In the genomic region with DNA sequence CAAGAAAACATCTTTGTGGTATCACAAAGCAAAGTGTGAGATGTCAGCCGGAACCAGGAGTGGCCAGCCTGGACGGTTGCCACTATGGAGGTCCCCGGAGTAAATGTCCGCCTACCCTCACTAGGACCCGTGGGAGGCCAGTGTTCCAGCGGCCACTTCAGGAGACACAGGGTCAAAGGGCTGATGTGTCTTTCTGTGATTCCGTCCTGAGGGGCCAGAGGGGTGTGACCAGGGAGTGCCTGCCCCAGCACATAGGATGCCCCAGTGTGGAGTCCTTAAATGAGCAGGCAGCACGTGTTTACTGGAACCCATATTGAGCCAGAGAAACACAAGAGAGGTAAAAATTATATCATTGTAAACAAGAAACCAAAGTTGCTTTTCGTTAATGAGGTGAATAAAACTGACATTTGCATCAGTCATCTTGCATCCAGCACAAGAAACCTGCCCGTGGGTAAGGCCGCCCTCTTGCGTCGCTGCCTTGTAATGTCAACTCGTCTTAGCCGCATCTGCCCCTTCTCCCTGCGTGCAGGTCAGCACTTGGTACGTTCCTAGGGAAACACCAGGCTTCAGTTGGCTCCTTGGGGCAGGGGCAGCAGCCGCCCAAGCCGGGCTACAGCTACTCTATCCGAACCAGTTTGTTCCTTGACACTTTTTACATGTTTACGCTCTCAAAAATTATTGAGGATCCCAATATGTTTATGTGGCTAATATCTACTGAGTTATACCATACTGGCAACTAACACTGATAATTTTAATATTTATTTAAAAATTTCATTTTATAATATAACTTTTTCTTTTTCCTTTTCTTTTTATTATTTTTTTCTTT, we compare ENCODE assay signal across 8 cellular contexts. TPM values are rescaled to one million over a fixed set of nuclear protein-coding genes. Genes with fewer than 3 reads are reported as not detected.
DNase-seq lines count a peak whose midpoint lies in the region; ATAC-seq lines count a peak whose summit lies in the region.

No MANE protein-coding gene starts in this region.

- ATAC-seq in GM21423 (IDR thresholded peaks at IDR 0.05; ENCODE audit: unreplicated experiment) = peak; percentile 93

- DNase-seq in D341Med (ENCODE audit: low spot score) (peak; percentile 87), HT-29 (ENCODE audit: low spot score) (peak; percentile 90), NOMO-1 treated with dmso at 0.1 percent for 144 hours (lab: John Stamatoyannopoulos, UW; ENCODE audit: unreplicated experiment) (peak; percentile 61), epidermal melanocyte (ENCODE audit: insufficient read length, low spot score) (peak; percentile 89), myocyte (ENCODE audit: low read depth) (peak; percentile 86)
- peak; percentile 24 to 57 (median 27) for DNase-seq in activated CD8-positive, alpha-beta memory T cell treated with anti-CD3 and anti-CD28 coated beads for 48 hours (ENCODE audit: low read depth in 2 of 3, low spot score in 2 of 3)
- peak; percentile 85 for DNase-seq in stimulated activated CD8-positive, alpha-beta memory T cell treated with anti-CD3 and anti-CD28 coated beads, Interleukin-4, amount 100 ng/mL, for 48 hours

RNA-seq across cellular contexts. Expression of gene LAPTM4A, which starts 46.7 kb away (rescaled TPM):
- 22.7 and 26.8 TPM in 2 replicates for total RNA-seq in HT-29 (2014; rRNA removed; shearing (Covaris generic))
- 283 and 291 TPM in 2 replicates for total RNA-seq in myocyte
- 411 TPM for polyA plus RNA-seq in myocyte (2012)

Comparison
In these comparisons a context has a peak if more than half of its experiments do, and no peak if none do; other contexts are left out.
1. Peak in every context shown above with its lines: DNase-seq and ATAC-seq.
2. DNase-seq: peak in every context shown above with its lines; median percentile 90 in HT-29; 89 in epidermal melanocyte; 87 in D341Med; 86 in myocyte; 85 in stimulated activated CD8-positive, alpha-beta memory T cell treated with anti-CD3 and anti-CD28 coated beads, Interleukin-4, amount 100 ng/mL, for 48 hours; 61 in NOMO-1 treated with dmso at 0.1 percent for 144 hours; 27 in activated CD8-positive, alpha-beta memory T cell treated with anti-CD3 and anti-CD28 coated beads for 48 hours.
3. RNA of gene LAPTM4A, which starts 46.7 kb away (total RNA-seq): 283 to 291 TPM in myocyte; 22.7 to 26.8 TPM in HT-29; every median in the first group is over 10 times any median in the second.